ENCODE assay signal across 25 cellular contexts in genomic region chr9:128151343-128152132, GRCh38. TPM values are rescaled to one million over a fixed set of nuclear protein-coding genes. Genes with fewer than 3 reads are reported as not detected.
A peak's percentile ranks its signal among the peaks of the same experiment; 100 is the strongest.
DNase-seq lines count a peak whose midpoint lies in the region; ATAC-seq, FAIRE-seq and TF ChIP-seq lines count a peak whose summit lies in the region.
"Had no signal": no experiment of that assay in that cellular context is flagged by ENCODE, and none has a peak within 500 bp of the region (broad histone marks: within the 10 kb centered on the region; RNA-seq: fewer than 3 reads in every experiment).

No MANE protein-coding gene starts in this region.

- POLR2A ChIA-PET in HepG2 (lab: Yijun Ruan, JAX), result interaction anchor here (1.3 to 2.3 kb wide), 4 partner anchors 8 to 85 kb away, joined by 3 to 36 read pairs (median 6); partner anchors contain the start of genes BBLN and NAIF1

- TF ChIP-seq CTCF in chondrocyte (IDR thresholded peaks at IDR 0.05), result no peak
- no peak for TF ChIP-seq CTCF in HepG2 (CRISPR knock-in tag; IDR thresholded peaks at IDR 0.05)
- no peak for TF ChIP-seq CTCF in H9 (conservative IDR thresholded peaks at IDR 0.05)

- H3K36me3 ChIP-seq in HepG2 (replicated peaks in 1 of 2; ENCODE audit: control insufficient read depth in 1 of 2, insufficient read depth in 2 of 2, low read length in 2 of 2), result no peaks in the 10 kb centered on the region
- H3K36me3 ChIP-seq: BLaER1 treated with 17β-estradiol and CSF1 and Interleukin-3, amounts not matched to agents 10 nM and 100 nM; transverse colon had no signal

- H2BK15ac ChIP-seq in H9 (ENCODE audit: low read depth, low read length), result no peak overlapping the region

- H3K18ac ChIP-seq in H9 (ENCODE audit: insufficient read length, low read depth, low read length), result no peak overlapping the region

- H3K4me1 Mint-ChIP-seq in chondrocyte (ENCODE audit: low read depth) (peaks cover 4% of the 10 kb centered on the region), H9 (peaks cover 7 to 15% of the 10 kb centered on the region in 2 experiments)
- H3K4me1 Mint-ChIP-seq: activated CD4-positive, alpha-beta memory T cell treated with anti-CD3 and anti-CD28 coated beads, Interleukin-2, amount 10 ng/mL, durations not matched to agents 7 days and 5 days had no signal

- 64% methylated on average over 11 of the region's 17 CpGs for WGBS in HepG2 (ENCODE audit: low lambda C conversion rate)
- no CpG with 5 or more reads among the region's 17 CpGs for WGBS in H9 (ENCODE audit: extremely low coverage, insufficient read length, low lambda C conversion rate)

- H2AFZ ChIP-seq in HepG2 (ENCODE audit: low read length) (no peak overlapping the region), H9 (ENCODE audit: low read length) (no peak overlapping the region)

- H3K27me3 Mint-ChIP-seq in chondrocyte (ENCODE audit: low read depth) (no peaks in the 10 kb centered on the region), H9 (ENCODE audit: low read depth) (peaks cover 10% of the 10 kb centered on the region)
- H3K27me3 Mint-ChIP-seq: activated CD4-positive, alpha-beta memory T cell treated with anti-CD3 and anti-CD28 coated beads, Interleukin-2, amount 10 ng/mL, durations not matched to agents 7 days and 5 days had no signal

- no peaks in the 10 kb centered on the region for H3K79me1 ChIP-seq in H9 (ENCODE audit: insufficient read depth, low read depth, low read length, poor library complexity, severe bottlenecking)

- H3K9me3 ChIP-seq in HepG2 (ENCODE audit: low read length) (no peaks in the 10 kb centered on the region), H9 (ENCODE audit: control insufficient read depth, low read depth, low read length) (no peaks in the 10 kb centered on the region)
- H3K9me3 ChIP-seq: BLaER1 treated with 17β-estradiol and CSF1 and Interleukin-3, amounts not matched to agents 10 nM and 100 nM; transverse colon had no signal

- H2BK5ac ChIP-seq in H9 (ENCODE audit: insufficient read length, low read length), result no peak overlapping the region

- H3K9me3 Mint-ChIP-seq in chondrocyte (ENCODE audit: low read depth) (no peaks in the 10 kb centered on the region), H9 (no peaks in the 10 kb centered on the region)
- H3K9me3 Mint-ChIP-seq: activated CD4-positive, alpha-beta memory T cell treated with anti-CD3 and anti-CD28 coated beads, Interleukin-2, amount 10 ng/mL, durations not matched to agents 7 days and 5 days had no signal

- H3K27ac Mint-ChIP-seq in chondrocyte (ENCODE audit: unreplicated experiment) (no peak overlapping the region), H9 (no peak overlapping the region; a peak in 1 of 7 replicates)
- H3K27ac Mint-ChIP-seq: activated CD4-positive, alpha-beta memory T cell treated with anti-CD3 and anti-CD28 coated beads, Interleukin-2, amount 10 ng/mL, durations not matched to agents 7 days and 5 days had no signal

- H2BK120ac ChIP-seq in H9 (ENCODE audit: low read depth, low read length, poor library complexity, severe bottlenecking), result no peak overlapping the region

- CTCF ChIA-PET in HepG2 (lab: Yijun Ruan, JAX; ENCODE audit: low intra/inter-chr PET ratio, low total read pairs), result interaction anchor here (0.8 kb wide), 1 partner anchor 34 kb away, joined by 3 read pairs; no protein-coding TSS in a partner anchor

- H2BK20ac ChIP-seq in H9 (ENCODE audit: low read depth, low read length, poor library complexity, severe bottlenecking), result no peak overlapping the region

- no peak overlapping the region for H2AK5ac ChIP-seq in H9 (ENCODE audit: insufficient read length, low read length)

- TF ChIP-seq RAD21 in HepG2 (CRISPR knock-in tag; IDR thresholded peaks at IDR 0.05), result no peak

- no peak overlapping the region for H3K23ac ChIP-seq in H9 (ENCODE audit: insufficient read length, low read depth, low read length)

- ATAC-seq in HepG2, result no peak
- ATAC-seq: activated CD4-positive, CD25-positive, alpha-beta regulatory T cell treated with anti-CD3 and anti-CD28 coated beads, Interleukin-2, amount 50 U/mL, for 24 hours had no signal

- in situ Hi-C loops in HepG2 (cut with HindIII; ENCODE audit: extremely low pct_ligation_motif_present, low pct_unique_long_range_greater_than_20kb), result no loop called here

- intact Hi-C loops in HepG2 (cut with micrococcal nuclease; ENCODE audit: unreplicated experiment) (no loop called here), posterior vena cava (cut with DNase I) (no loop called here)

- TF ChIP-seq POLR2A in GM12892 (IDR thresholded peaks at IDR 0.05; ENCODE audit: low read depth, low read length) (no peak), HepG2 (IDR thresholded peaks at IDR 0.05; ENCODE audit: insufficient read depth in 1 of 2, low read depth in 2 of 2, low read length in 2 of 2) (no peak)

- H3K4me2 ChIP-seq in HepG2 (ENCODE audit: low read depth, low read length), result peak overlapping the region; percentile 71
- no peak overlapping the region for H3K4me2 ChIP-seq in H9 (ENCODE audit: insufficient read depth, insufficient read length, low read length)
- H3K4me2 ChIP-seq: BLaER1 treated with 17β-estradiol and CSF1 and Interleukin-3, amounts not matched to agents 10 nM and 100 nM had no signal

- H3K4me3 Mint-ChIP-seq in chondrocyte (ENCODE audit: unreplicated experiment) (no peak overlapping the region), H9 (no peak overlapping the region)
- H3K4me3 Mint-ChIP-seq: activated CD4-positive, alpha-beta memory T cell treated with anti-CD3 and anti-CD28 coated beads, Interleukin-2, amount 10 ng/mL, durations not matched to agents 7 days and 5 days had no signal

- H3K27me3 ChIP-seq in HepG2 (ENCODE audit: control insufficient read depth in 1 of 2, insufficient read depth in 2 of 2, low read length in 2 of 2), result peaks cover 9 to 38% of the 10 kb centered on the region in 2 experiments; a peak in 4 of 5 replicates
- no peaks in the 10 kb centered on the region for H3K27me3 ChIP-seq in H9 (ENCODE audit: insufficient read depth, low read length)
- H3K27me3 ChIP-seq: BLaER1 treated with 17β-estradiol and CSF1 and Interleukin-3, amounts not matched to agents 10 nM and 100 nM; dorsolateral prefrontal cortex; transverse colon had no signal

- H3K27ac ChIP-seq in HepG2 (ENCODE audit: extremely low read length, insufficient read depth, low read length) (no peak overlapping the region), H9 (ENCODE audit: insufficient read length, low read depth, low read length) (no peak overlapping the region)
- H3K27ac ChIP-seq: BLaER1 treated with 17β-estradiol and CSF1 and Interleukin-3, amounts not matched to agents 10 nM and 100 nM; dorsolateral prefrontal cortex; transverse colon had no signal

- H4K91ac ChIP-seq in H9 (ENCODE audit: insufficient read length, low read depth, low read length), result no peak overlapping the region

- no peaks in the 10 kb centered on the region for H3K23me2 ChIP-seq in H9 (ENCODE audit: insufficient read length, low read depth, low read length, poor library complexity, severe bottlenecking)

- H3K4me1 ChIP-seq in HepG2 (ENCODE audit: insufficient read depth, low read length) (peaks cover 62% of the 10 kb centered on the region), H9 (ENCODE audit: insufficient read depth, low read length) (no peaks in the 10 kb centered on the region)

- no peak overlapping the region for H3K4ac ChIP-seq in H9 (ENCODE audit: low read depth, low read length)

- no peak overlapping the region for H3T11ph ChIP-seq in H9 (ENCODE audit: low read length)

- H3K56ac ChIP-seq in H9 (ENCODE audit: insufficient read length, low read depth, low read length), result no peak overlapping the region

- H3K14ac ChIP-seq in H9 (ENCODE audit: insufficient read depth, low read length), result no peak overlapping the region

- FAIRE-seq in GM12892 (lab: Jason Lieb, UNC), result no peak
- FAIRE-seq in HepG2 (lab: Jason Lieb, UNC), result no peak
- FAIRE-seq: endothelial cell of umbilical vein had no signal

- BruUV-seq in HepG2 (replicated peaks; lab: Mats Ljungman, UMichigan), result no TSS peak

- H3K79me2 ChIP-seq in HepG2 (ENCODE audit: insufficient read depth, low read length) (no peaks in the 10 kb centered on the region), H9 (ENCODE audit: insufficient read depth, low read length) (no peaks in the 10 kb centered on the region)

- TF ChIP-seq EP300 in HepG2 (IDR thresholded peaks at IDR 0.05; ENCODE audit: low read depth in 2 of 2, low read length in 2 of 2) (no peak), HepG2 (CRISPR knock-in tag; IDR thresholded peaks at IDR 0.05; ENCODE audit: borderline replicate concordance) (no peak)

- no peak overlapping the region for H2BK12ac ChIP-seq in H9 (ENCODE audit: insufficient read length, low read depth, low read length)

- DNase-seq in GM12892 (ENCODE audit: insufficient read length) (peak; percentile 2), chondrocyte (ENCODE audit: low spot score) (peak; percentile 69), HepG2 (ENCODE audit: low spot score) (no peak), posterior vena cava (ENCODE audit: low spot score) (peak; percentile 68), H9 (no peak), dedifferentiated amniotic fluid mesenchymal stem cell (ENCODE audit: extremely low spot score) (no peak)
- no peak for DNase-seq in activated T-cell treated with anti-CD3 and anti-CD28 coated beads, Interleukin-2, amount 50 U/mL, for 48 hours
- DNase-seq: activated CD4-positive, alpha-beta memory T cell treated with anti-CD3 and anti-CD28 coated beads, Interleukin-2, amount 10 ng/mL, durations not matched to agents 7 days and 5 days; activated gamma-delta T cell treated with Interleukin-2 at 50 U/mL for 16 hours; GDM1; NCI-H1417 treated with DMSO at 0.1 percent for 48 hours; NCI-H2081 treated with DMSO at 0.1 percent for 48 hours; NCI-H774; T-helper 1 cell had no signal

- H4K5ac ChIP-seq in H9 (ENCODE audit: insufficient read length, low read depth, low read length), result no peak overlapping the region

- peak overlapping the region in 1 of 3 experiments; percentile 50; a peak in 1 of 6 replicates for H3K4me3 ChIP-seq in HepG2 (replicated peaks in 1 of 3; ENCODE audit: insufficient read depth in 1 of 3, low read depth in 2 of 3, low read length in 3 of 3)
- H3K4me3 ChIP-seq: BLaER1 treated with 17β-estradiol and CSF1 and Interleukin-3, amounts not matched to agents 10 nM and 100 nM; dorsolateral prefrontal cortex; lung; skin epidermis; transverse colon had no signal

- no peaks in the 10 kb centered on the region for H3K36me3 Mint-ChIP-seq in chondrocyte (ENCODE audit: low read depth)
- no peaks in the 10 kb centered on the region for H3K36me3 Mint-ChIP-seq in H9 (ENCODE audit: insufficient read depth in 1 of 3, low read depth in 3 of 3)

- H4K20me1 ChIP-seq in HepG2 (ENCODE audit: insufficient read depth, low read length) (no peaks in the 10 kb centered on the region), H9 (ENCODE audit: control insufficient read depth, insufficient read depth, insufficient read length) (no peaks in the 10 kb centered on the region)
- H4K20me1 ChIP-seq: BLaER1 treated with 17β-estradiol and CSF1 and Interleukin-3, amounts not matched to agents 10 nM and 100 nM had no signal

- H4K8ac ChIP-seq in H9 (replicated peaks; ENCODE audit: insufficient read length, low read depth, low read length), result no peak overlapping the region

- H3K9ac ChIP-seq in HepG2 (ENCODE audit: insufficient read depth, low read depth, low read length) (peak overlapping the region; percentile 26; the same call in 1 of the 2 replicates), H9 (ENCODE audit: extremely low read depth, insufficient read length, low read length) (no peak overlapping the region)

RNA-seq across cellular contexts. Expression of gene LCN2, which starts 2.3 kb away (rescaled TPM):
- not detected for polyA plus RNA-seq in GM12892 (2012; ENCODE audit: missing spikeins)
- total RNA-seq in chondrocyte (not detected in 3 replicates), HepG2 (2016; rRNA removed; fragmentation: Illumina TruSeq; extraction: Trizol) (0.34 and 0.38 TPM in 2 replicates), posterior vena cava (under 1 TPM; 0.67 to 0.69 TPM), H9 (2021) (not detected in 2 replicates)
- total RNA-seq in HepG2 (2016; cell fraction: cytosol; rRNA removed; fragmentation: Illumina TruSeq; extraction: Trizol; ENCODE audit: low read depth), result 0.40 TPM in 1 of 2 replicates, not detected in the other
- 0.24 TPM in 1 of 2 replicates, not detected in the other for total RNA-seq in HepG2 (2016; cell fraction: insoluble cytoplasmic fraction; rRNA removed; fragmentation: Illumina TruSeq; extraction: Trizol)
- 0.34 and 0.38 TPM in 2 replicates for total RNA-seq in HepG2 (2016; cell fraction: membrane; rRNA removed; fragmentation: Illumina TruSeq; extraction: Trizol)
- total RNA-seq in HepG2 (2016; cell fraction: nucleus; rRNA removed; fragmentation: Illumina TruSeq; extraction: Trizol), result not detected in 2 replicates
- polyA plus RNA-seq in HepG2 (2011; rRNA removed), result 1.4 and 2.3 TPM in 2 replicates
- 0.93 and 2.4 TPM in 2 replicates for polyA plus RNA-seq in HepG2 (2011; cell fraction: cytosol; rRNA removed)
- polyA plus RNA-seq in HepG2 (2011; cell fraction: nucleus; rRNA removed), result 4.4 and 6.2 TPM in 2 replicates
- polyA plus RNA-seq in HepG2 (2012), result 1.5 and 1.7 TPM in 2 replicates
- polyA plus RNA-seq in HepG2 (2016; cell fraction: cytosol; fragmentation: Illumina TruSeq; extraction: Trizol; ENCODE audit: low read depth), result 0.69 and 0.92 TPM in 2 replicates
- polyA plus RNA-seq in HepG2 (2016; cell fraction: insoluble cytoplasmic fraction; fragmentation: Illumina TruSeq; extraction: Trizol; ENCODE audit: low read depth), result 0.71 and 0.76 TPM in 2 replicates
- 0.49 and 0.63 TPM in 2 replicates for polyA plus RNA-seq in HepG2 (2016; cell fraction: membrane; fragmentation: Illumina TruSeq; extraction: Trizol; ENCODE audit: low read depth)
- polyA plus RNA-seq in HepG2 (2016; cell fraction: nucleus; fragmentation: Illumina TruSeq; extraction: Trizol; ENCODE audit: insufficient read depth, low read depth), result 1.7 and 3.0 TPM in 2 replicates
- polyA minus RNA-seq in HepG2 (2011; rRNA and poly(A)+ RNA removed; ENCODE audit: low replicate concordance), result 0.44 and 0.52 TPM in 2 replicates
- polyA minus RNA-seq in HepG2 (2011; cell fraction: cytosol; rRNA and poly(A)+ RNA removed), result 0.99 TPM in 1 of 2 replicates, not detected in the other
- not detected in 2 replicates for polyA minus RNA-seq in HepG2 (2011; cell fraction: nucleus; rRNA and poly(A)+ RNA removed)
- total RNA-seq: activated CD4-positive, alpha-beta memory T cell treated with anti-CD3 and anti-CD28 coated beads, Interleukin-2, amount 10 ng/mL, durations not matched to agents 7 days and 5 days; endothelial cell of umbilical vein; HT1080; pulmonary artery endothelial cell; RPMI7951 had no signal
- polyA plus RNA-seq: AG04450, endothelial cell of umbilical vein had no signal

RNA-seq across cellular contexts. Expression of gene BBLN, which starts 8.5 kb away (rescaled TPM):
- 27.5 TPM for polyA plus RNA-seq in GM12892 (2012; ENCODE audit: missing spikeins)
- total RNA-seq in chondrocyte (78.8 to 85.3 TPM (median 80.2 TPM) in 3 replicates), HepG2 (2016; rRNA removed; fragmentation: Illumina TruSeq; extraction: Trizol) (22.2 and 33.1 TPM in 2 replicates), posterior vena cava (10 to 100 TPM; 41.9 to 49.1 TPM), H9 (2021) (72.5 and 74.9 TPM in 2 replicates)
- total RNA-seq in HepG2 (2016; cell fraction: cytosol; rRNA removed; fragmentation: Illumina TruSeq; extraction: Trizol; ENCODE audit: low read depth), result 146 and 177 TPM in 2 replicates
- total RNA-seq in HepG2 (2016; cell fraction: insoluble cytoplasmic fraction; rRNA removed; fragmentation: Illumina TruSeq; extraction: Trizol), result 17.4 and 30.2 TPM in 2 replicates
- total RNA-seq in HepG2 (2016; cell fraction: membrane; rRNA removed; fragmentation: Illumina TruSeq; extraction: Trizol), result 86.9 and 114 TPM in 2 replicates
- 11.7 and 11.9 TPM in 2 replicates for total RNA-seq in HepG2 (2016; cell fraction: nucleus; rRNA removed; fragmentation: Illumina TruSeq; extraction: Trizol)
- polyA plus RNA-seq in HepG2 (2011; rRNA removed), result 27.6 and 29.5 TPM in 2 replicates
- polyA plus RNA-seq in HepG2 (2011; cell fraction: cytosol; rRNA removed), result 25.8 and 50.8 TPM in 2 replicates
- polyA plus RNA-seq in HepG2 (2011; cell fraction: nucleus; rRNA removed), result 19.2 and 22.8 TPM in 2 replicates
- 13.4 and 25.7 TPM in 2 replicates for polyA plus RNA-seq in HepG2 (2012)
- polyA plus RNA-seq in HepG2 (2016; cell fraction: cytosol; fragmentation: Illumina TruSeq; extraction: Trizol; ENCODE audit: low read depth), result 235 and 253 TPM in 2 replicates
- polyA plus RNA-seq in HepG2 (2016; cell fraction: insoluble cytoplasmic fraction; fragmentation: Illumina TruSeq; extraction: Trizol; ENCODE audit: low read depth), result 19.0 and 25.9 TPM in 2 replicates
- 124 and 129 TPM in 2 replicates for polyA plus RNA-seq in HepG2 (2016; cell fraction: membrane; fragmentation: Illumina TruSeq; extraction: Trizol; ENCODE audit: low read depth)
- 21.4 TPM in 2 replicates for polyA plus RNA-seq in HepG2 (2016; cell fraction: nucleus; fragmentation: Illumina TruSeq; extraction: Trizol; ENCODE audit: insufficient read depth, low read depth)
- polyA minus RNA-seq in HepG2 (2011; rRNA and poly(A)+ RNA removed; ENCODE audit: low replicate concordance), result 17.1 and 32.9 TPM in 2 replicates
- 13.6 and 21.6 TPM in 2 replicates for polyA minus RNA-seq in HepG2 (2011; cell fraction: cytosol; rRNA and poly(A)+ RNA removed)
- 4.8 and 7.1 TPM in 2 replicates for polyA minus RNA-seq in HepG2 (2011; cell fraction: nucleus; rRNA and poly(A)+ RNA removed)

RNA-seq across cellular contexts. Expression of gene PTGES2, which starts 24.0 kb away (rescaled TPM):
- polyA plus RNA-seq in GM12892 (2012; ENCODE audit: missing spikeins), result 49.9 TPM
- total RNA-seq in chondrocyte, result 43.5 to 53.6 TPM (median 49.3 TPM) in 3 replicates
- total RNA-seq in HepG2 (2016; rRNA removed; fragmentation: Illumina TruSeq; extraction: Trizol), result 68.5 and 79.8 TPM in 2 replicates
- total RNA-seq in HepG2 (2016; cell fraction: cytosol; rRNA removed; fragmentation: Illumina TruSeq; extraction: Trizol; ENCODE audit: low read depth), result 176 and 179 TPM in 2 replicates
- total RNA-seq in HepG2 (2016; cell fraction: insoluble cytoplasmic fraction; rRNA removed; fragmentation: Illumina TruSeq; extraction: Trizol), result 65.6 and 85.2 TPM in 2 replicates
- 80.3 and 84.6 TPM in 2 replicates for total RNA-seq in HepG2 (2016; cell fraction: membrane; rRNA removed; fragmentation: Illumina TruSeq; extraction: Trizol)
- 40.6 and 44.2 TPM in 2 replicates for total RNA-seq in HepG2 (2016; cell fraction: nucleus; rRNA removed; fragmentation: Illumina TruSeq; extraction: Trizol)
- polyA plus RNA-seq in HepG2 (2011; rRNA removed), result 63.7 and 67.2 TPM in 2 replicates
- 53.6 and 85.6 TPM in 2 replicates for polyA plus RNA-seq in HepG2 (2011; cell fraction: cytosol; rRNA removed)
- polyA plus RNA-seq in HepG2 (2011; cell fraction: nucleus; rRNA removed), result 128 and 148 TPM in 2 replicates
- 39.6 and 40.6 TPM in 2 replicates for polyA plus RNA-seq in HepG2 (2012)
- polyA plus RNA-seq in HepG2 (2016; cell fraction: cytosol; fragmentation: Illumina TruSeq; extraction: Trizol; ENCODE audit: low read depth), result 61.1 and 71.8 TPM in 2 replicates
- 67.8 and 88.5 TPM in 2 replicates for polyA plus RNA-seq in HepG2 (2016; cell fraction: insoluble cytoplasmic fraction; fragmentation: Illumina TruSeq; extraction: Trizol; ENCODE audit: low read depth)
- polyA plus RNA-seq in HepG2 (2016; cell fraction: membrane; fragmentation: Illumina TruSeq; extraction: Trizol; ENCODE audit: low read depth), result 68.9 and 78.2 TPM in 2 replicates
- polyA plus RNA-seq in HepG2 (2016; cell fraction: nucleus; fragmentation: Illumina TruSeq; extraction: Trizol; ENCODE audit: insufficient read depth, low read depth), result 101 and 105 TPM in 2 replicates
- polyA minus RNA-seq in HepG2 (2011; rRNA and poly(A)+ RNA removed; ENCODE audit: low replicate concordance), result 109 and 143 TPM in 2 replicates
- polyA minus RNA-seq in HepG2 (2011; cell fraction: cytosol; rRNA and poly(A)+ RNA removed), result 29.5 and 39.2 TPM in 2 replicates
- 39.4 and 44.6 TPM in 2 replicates for polyA minus RNA-seq in HepG2 (2011; cell fraction: nucleus; rRNA and poly(A)+ RNA removed)
- 10 to 100 TPM; 38.6 to 38.9 TPM for total RNA-seq in posterior vena cava
- 60.4 and 63.9 TPM in 2 replicates for total RNA-seq in H9 (2021)

RNA-seq across cellular contexts. Expression of gene CIZ1, which starts 39.8 kb away (rescaled TPM):
- 38.6 TPM for polyA plus RNA-seq in GM12892 (2012; ENCODE audit: missing spikeins)
- total RNA-seq in chondrocyte (130 to 147 TPM (median 140 TPM) in 3 replicates), HepG2 (2016; rRNA removed; fragmentation: Illumina TruSeq; extraction: Trizol) (25.8 and 30.6 TPM in 2 replicates), posterior vena cava (10 to 100 TPM; 88.3 to 99.4 TPM), H9 (2021) (101 and 104 TPM in 2 replicates)
- total RNA-seq in HepG2 (2016; cell fraction: cytosol; rRNA removed; fragmentation: Illumina TruSeq; extraction: Trizol; ENCODE audit: low read depth), result 36.1 and 38.7 TPM in 2 replicates
- 18.6 and 29.5 TPM in 2 replicates for total RNA-seq in HepG2 (2016; cell fraction: insoluble cytoplasmic fraction; rRNA removed; fragmentation: Illumina TruSeq; extraction: Trizol)
- total RNA-seq in HepG2 (2016; cell fraction: membrane; rRNA removed; fragmentation: Illumina TruSeq; extraction: Trizol), result 57.5 and 63.8 TPM in 2 replicates
- total RNA-seq in HepG2 (2016; cell fraction: nucleus; rRNA removed; fragmentation: Illumina TruSeq; extraction: Trizol), result 29.5 and 33.7 TPM in 2 replicates
- 50.3 and 54.7 TPM in 2 replicates for polyA plus RNA-seq in HepG2 (2011; rRNA removed)
- polyA plus RNA-seq in HepG2 (2011; cell fraction: cytosol; rRNA removed), result 20.5 and 28.3 TPM in 2 replicates
- 114 and 121 TPM in 2 replicates for polyA plus RNA-seq in HepG2 (2011; cell fraction: nucleus; rRNA removed)
- 52.9 and 73.1 TPM in 2 replicates for polyA plus RNA-seq in HepG2 (2012)
- 70.7 and 77.7 TPM in 2 replicates for polyA plus RNA-seq in HepG2 (2016; cell fraction: cytosol; fragmentation: Illumina TruSeq; extraction: Trizol; ENCODE audit: low read depth)
- 39.9 and 54.4 TPM in 2 replicates for polyA plus RNA-seq in HepG2 (2016; cell fraction: insoluble cytoplasmic fraction; fragmentation: Illumina TruSeq; extraction: Trizol; ENCODE audit: low read depth)
- 97.4 and 105 TPM in 2 replicates for polyA plus RNA-seq in HepG2 (2016; cell fraction: membrane; fragmentation: Illumina TruSeq; extraction: Trizol; ENCODE audit: low read depth)
- 115 and 119 TPM in 2 replicates for polyA plus RNA-seq in HepG2 (2016; cell fraction: nucleus; fragmentation: Illumina TruSeq; extraction: Trizol; ENCODE audit: insufficient read depth, low read depth)
- 51.1 and 193 TPM in 2 replicates for polyA minus RNA-seq in HepG2 (2011; rRNA and poly(A)+ RNA removed; ENCODE audit: low replicate concordance)
- polyA minus RNA-seq in HepG2 (2011; cell fraction: cytosol; rRNA and poly(A)+ RNA removed), result 20.0 and 26.1 TPM in 2 replicates
- polyA minus RNA-seq in HepG2 (2011; cell fraction: nucleus; rRNA and poly(A)+ RNA removed), result 18.0 and 23.8 TPM in 2 replicates

RNA-seq across cellular contexts. Expression of gene DNM1, which starts 51.6 kb away (rescaled TPM):
- 0.36 TPM for polyA plus RNA-seq in GM12892 (2012; ENCODE audit: missing spikeins)
- total RNA-seq in chondrocyte (87.0 to 127 TPM (median 91.9 TPM) in 3 replicates), HepG2 (2016; rRNA removed; fragmentation: Illumina TruSeq; extraction: Trizol) (0.13 and 0.15 TPM in 2 replicates), posterior vena cava (10 to 100 TPM; 19.0 to 46.5 TPM), H9 (2021) (54.3 and 58.0 TPM in 2 replicates)
- total RNA-seq in HepG2 (2016; cell fraction: cytosol; rRNA removed; fragmentation: Illumina TruSeq; extraction: Trizol; ENCODE audit: low read depth), result 0.10 TPM in 1 of 2 replicates, not detected in the other
- 0.15 TPM in 1 of 2 replicates, not detected in the other for total RNA-seq in HepG2 (2016; cell fraction: insoluble cytoplasmic fraction; rRNA removed; fragmentation: Illumina TruSeq; extraction: Trizol)
- total RNA-seq in HepG2 (2016; cell fraction: membrane; rRNA removed; fragmentation: Illumina TruSeq; extraction: Trizol), result 0.21 TPM in 1 of 2 replicates, not detected in the other
- 0.22 and 0.38 TPM in 2 replicates for total RNA-seq in HepG2 (2016; cell fraction: nucleus; rRNA removed; fragmentation: Illumina TruSeq; extraction: Trizol)
- polyA plus RNA-seq in HepG2 (2011; rRNA removed), result 0.58 and 0.91 TPM in 2 replicates
- polyA plus RNA-seq in HepG2 (2011; cell fraction: cytosol; rRNA removed), result 0.10 and 0.23 TPM in 2 replicates
- polyA plus RNA-seq in HepG2 (2011; cell fraction: nucleus; rRNA removed), result 5.5 and 6.4 TPM in 2 replicates
- 1.1 and 1.8 TPM in 2 replicates for polyA plus RNA-seq in HepG2 (2012)
- polyA plus RNA-seq in HepG2 (2016; cell fraction: cytosol; fragmentation: Illumina TruSeq; extraction: Trizol; ENCODE audit: low read depth), result 0.06 and 2.2 TPM in 2 replicates
- polyA plus RNA-seq in HepG2 (2016; cell fraction: insoluble cytoplasmic fraction; fragmentation: Illumina TruSeq; extraction: Trizol; ENCODE audit: low read depth), result 0.17 and 0.45 TPM in 2 replicates
- polyA plus RNA-seq in HepG2 (2016; cell fraction: membrane; fragmentation: Illumina TruSeq; extraction: Trizol; ENCODE audit: low read depth), result 0.13 TPM in 1 of 2 replicates, not detected in the other
- polyA plus RNA-seq in HepG2 (2016; cell fraction: nucleus; fragmentation: Illumina TruSeq; extraction: Trizol; ENCODE audit: insufficient read depth, low read depth), result 0.47 and 1.9 TPM in 2 replicates
- polyA minus RNA-seq in HepG2 (2011; rRNA and poly(A)+ RNA removed; ENCODE audit: low replicate concordance), result 2.0 and 4.0 TPM in 2 replicates
- 0.69 TPM in 1 of 2 replicates, not detected in the other for polyA minus RNA-seq in HepG2 (2011; cell fraction: cytosol; rRNA and poly(A)+ RNA removed)
- 5.0 and 6.2 TPM in 2 replicates for polyA minus RNA-seq in HepG2 (2011; cell fraction: nucleus; rRNA and poly(A)+ RNA removed)

Comparison
In these comparisons a context has a peak if more than half of its experiments do, and no peak if none do; other contexts are left out.
1. DNase-seq: peak in GM12892 (single experiment), chondrocyte (single experiment) and posterior vena cava (single experiment); none in HepG2 (single experiment), activated T-cell treated with anti-CD3 and anti-CD28 coated beads, Interleukin-2, amount 50 U/mL, for 48 hours (0 of 2), H9 (single experiment) and dedifferentiated amniotic fluid mesenchymal stem cell (single experiment).